ENCODE assay signal across 8 cellular contexts in the genomic region with DNA sequence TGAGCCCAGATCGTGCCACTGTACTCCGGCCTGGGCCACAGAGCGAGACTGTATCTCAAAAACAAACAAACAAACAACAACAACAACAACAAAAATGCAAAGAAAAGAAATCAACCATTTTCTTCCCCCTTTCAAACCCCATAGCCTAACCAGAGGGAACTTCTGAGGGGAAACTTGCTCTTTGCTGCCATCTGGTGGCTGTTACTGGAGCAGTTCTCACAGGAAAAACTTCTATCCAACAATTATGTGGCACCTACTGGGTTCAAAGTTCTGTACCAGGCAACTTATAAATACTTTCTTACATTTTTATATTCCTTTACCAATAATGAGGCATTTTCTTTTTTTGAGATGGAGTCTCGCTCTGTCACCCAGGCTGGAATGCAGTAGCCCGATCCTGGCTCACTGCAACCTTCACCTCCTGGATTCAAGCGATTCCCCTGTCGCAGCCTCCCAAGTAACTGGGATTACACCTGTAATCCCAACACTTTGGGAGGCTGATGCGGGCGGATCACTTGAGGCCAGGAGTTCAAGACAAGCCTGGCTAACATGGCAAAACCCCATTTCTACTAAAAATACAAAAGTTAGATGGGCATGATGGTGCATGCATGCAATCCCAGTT. TPM values are rescaled to one million over a fixed set of nuclear protein-coding genes. Genes with fewer than 3 reads are reported as not detected.
DNase-seq lines count a peak whose midpoint lies in the region; ATAC-seq lines count a peak whose summit lies in the region.

No MANE protein-coding gene starts in this region.

- CTCF ChIA-PET in activated CD4-positive, alpha-beta memory T cell treated with anti-CD3 and anti-CD28 coated beads, Interleukin-2, amount 10 ng/mL, durations not matched to agents 7 days and 5 days (lab: Charles Lee) = interaction anchor here (0.7 kb wide), 1 partner anchor 174 kb away, joined by 4 read pairs; no protein-coding TSS in a partner anchor

- POLR2A ChIA-PET in activated CD4-positive, alpha-beta memory T cell treated with anti-CD3 and anti-CD28 coated beads, Interleukin-2, amount 10 ng/mL, durations not matched to agents 7 days and 5 days (lab: Charles Lee) = no interaction called here

- H3K4me3 Mint-ChIP-seq in activated CD4-positive, alpha-beta memory T cell treated with anti-CD3 and anti-CD28 coated beads, Interleukin-2, amount 10 ng/mL, durations not matched to agents 7 days and 5 days = no peak overlapping the region

- ATAC-seq in HG02588 (IDR thresholded peaks at IDR 0.05; ENCODE audit: unreplicated experiment) = no peak

- H3K9me3 Mint-ChIP-seq in activated CD4-positive, alpha-beta memory T cell treated with anti-CD3 and anti-CD28 coated beads, Interleukin-2, amount 10 ng/mL, durations not matched to agents 7 days and 5 days = no peaks in the 10 kb centered on the region

- H3K36me3 Mint-ChIP-seq in activated CD4-positive, alpha-beta memory T cell treated with anti-CD3 and anti-CD28 coated beads, Interleukin-2, amount 10 ng/mL, durations not matched to agents 7 days and 5 days (ENCODE audit: low read depth) = no peaks in the 10 kb centered on the region

- no peak overlapping the region for H3K27ac Mint-ChIP-seq in activated CD4-positive, alpha-beta memory T cell treated with anti-CD3 and anti-CD28 coated beads, Interleukin-2, amount 10 ng/mL, durations not matched to agents 7 days and 5 days

- peaks cover 3% of the 10 kb centered on the region for H3K27me3 Mint-ChIP-seq in activated CD4-positive, alpha-beta memory T cell treated with anti-CD3 and anti-CD28 coated beads, Interleukin-2, amount 10 ng/mL, durations not matched to agents 7 days and 5 days

- DNase-seq in AG08396 (ENCODE audit: low spot score) (peak; percentile 68), GM19240 (ENCODE audit: insufficient read length, low spot score) (peak; percentile 71), NCI-H446 treated with DMSO at 0.1 percent for 48 hours (lab: John Stamatoyannopoulos, UW) (peak; percentile 13), middle frontal gyrus (ENCODE audit: extremely low spot score, low spot score) (peak; percentile 66)
- peak; percentile 70 for DNase-seq in activated CD4-positive, alpha-beta memory T cell treated with anti-CD3 and anti-CD28 coated beads, Interleukin-2, amount 10 ng/mL, durations not matched to agents 7 days and 5 days
- peak; percentile 49 for DNase-seq in effector CD8-positive, alpha-beta T cell (lab: John Stamatoyannopoulos, UW)
- peak; percentile 36 to 57 for DNase-seq in stimulated activated CD8-positive, alpha-beta memory T cell treated with anti-CD3 and anti-CD28 coated beads, Interleukin-4, amount 100 ng/mL, for 4 hours (ENCODE audit: low read depth in 2 of 2, low spot score in 1 of 2)

- H3K4me1 Mint-ChIP-seq in activated CD4-positive, alpha-beta memory T cell treated with anti-CD3 and anti-CD28 coated beads, Interleukin-2, amount 10 ng/mL, durations not matched to agents 7 days and 5 days = no peaks in the 10 kb centered on the region

RNA-seq across cellular contexts. Expression of gene BICDL1, which starts 50.9 kb away (rescaled TPM):
- 10 to 100 TPM; 44.6 to 44.7 TPM for total RNA-seq in activated CD4-positive, alpha-beta memory T cell treated with anti-CD3 and anti-CD28 coated beads, Interleukin-2, amount 10 ng/mL, durations not matched to agents 7 days and 5 days

Comparison
In these comparisons a context has a peak if more than half of its experiments do, and no peak if none do; other contexts are left out.
1. DNase-seq: peak in every context shown above with its lines; median percentile 71 in GM19240; 70 in activated CD4-positive, alpha-beta memory T cell treated with anti-CD3 and anti-CD28 coated beads, Interleukin-2, amount 10 ng/mL, durations not matched to agents 7 days and 5 days; 68 in AG08396; 66 in middle frontal gyrus; 49 in effector CD8-positive, alpha-beta T cell; 46 in stimulated activated CD8-positive, alpha-beta memory T cell treated with anti-CD3 and anti-CD28 coated beads, Interleukin-4, amount 100 ng/mL, for 4 hours; 13 in NCI-H446 treated with DMSO at 0.1 percent for 48 hours.